30 cellular contexts compared by ENCODE assay signal in the genomic region with DNA sequence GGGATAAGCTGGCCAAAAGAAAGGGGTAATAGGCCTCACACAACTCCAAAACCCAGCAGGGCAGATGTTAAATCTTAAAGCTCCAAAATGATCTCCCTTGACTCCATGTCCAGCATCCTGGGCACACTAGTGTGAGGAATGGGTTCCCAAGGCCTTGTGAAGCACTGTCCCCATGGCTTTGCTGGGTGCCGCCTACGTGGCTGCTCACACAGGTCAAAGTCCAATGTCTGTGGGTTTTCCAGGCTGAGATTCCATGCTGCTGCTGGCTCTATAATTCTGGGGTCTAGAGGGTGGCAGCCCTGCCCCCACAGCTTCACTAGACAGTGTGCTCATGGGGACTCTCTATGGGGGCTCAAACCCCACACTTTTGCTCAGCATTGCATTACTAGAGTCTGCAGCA.
"Had no signal": no experiment of that assay in that cellular context is flagged by ENCODE, and none has a peak within 500 bp of the region (broad histone marks: within the 10 kb centered on the region; RNA-seq: fewer than 3 reads in every experiment).

No MANE protein-coding gene starts in this region.

- H3K27me3 ChIP-seq: brain microvascular endothelial cell had no signal

- ATAC-seq: activated T-cell treated with anti-CD3 and anti-CD28 coated beads, Interleukin-2, amount 50 U/mL, for 72 hours; activated T-helper 17 cell treated with anti-CD3 and anti-CD28 coated beads, Interleukin-2, amount 50 U/mL, for 72 hours; Panc1; SK-N-SH treated with all-trans-retinoic acid at 6 μM for 48 hours had no signal

- H3K36me3 ChIP-seq: brain microvascular endothelial cell, WERI-Rb-1 had no signal

- H3K27ac ChIP-seq: brain microvascular endothelial cell, WERI-Rb-1 had no signal

- DNase-seq: activated CD4-positive, alpha-beta memory T cell treated with anti-CD3 and anti-CD28 coated beads, Interleukin-2, amount 10 ng/mL, durations not matched to agents 7 days and 5 days; activated CD4-positive, alpha-beta T cell treated with anti-CD3 and anti-CD28 coated beads for 1 hour; activated CD4-positive, alpha-beta T cell treated with anti-CD3 and anti-CD28 coated beads for 48 hours; activated CD4-positive, CD25-positive, alpha-beta regulatory T cell; activated CD8-positive, alpha-beta memory T cell treated with anti-CD3 and anti-CD28 coated beads for 24 hours; activated effector memory CD4-positive, alpha-beta T cell treated with anti-CD3 and anti-CD28 coated beads, Interleukin-2, amount 50 U/mL, for 16 hours; activated naive CD4-positive, alpha-beta T cell; activated naive CD4-positive, alpha-beta T cell treated with anti-CD3 and anti-CD28 coated beads, Interleukin-2, amount 50 U/mL, for 16 hours; activated naive CD8-positive, alpha-beta T cell treated with anti-CD3 and anti-CD28 coated beads for 36 hours; activated T-cell treated with anti-CD3 and anti-CD28 coated beads, Interleukin-2, amount 50 U/mL, for 1 hour; activated T-cell treated with anti-CD3 and anti-CD28 coated beads, Interleukin-2, amount 50 U/mL, for 72 hours; amniotic stem cell; aorta; brain microvascular endothelial cell; central memory CD4-positive, alpha-beta T cell; NCI-H1105; NCI-H1417 treated with DMSO at 0.1 percent for 48 hours; NCI-H187 treated with DMSO at 0.1 percent for 48 hours; NCI-H2081 treated with DMSO at 0.1 percent for 48 hours; NCI-H226; NCI-H446 treated with DMSO at 0.1 percent for 48 hours; NCI-H524; SHP77; T-helper 1 cell; T-helper 2 cell; T-helper 9 cell; WERI-Rb-1 had no signal
